ENCODE assay signal across 8 cellular contexts in genomic region chr1:56313560-56313959, GRCh38.
"Had no signal": no experiment of that assay in that cellular context is flagged by ENCODE, and none has a peak within 500 bp of the region (broad histone marks: within the 10 kb centered on the region; RNA-seq: fewer than 3 reads in every experiment).

No MANE protein-coding gene starts in this region.

- FAIRE-seq: G401.6, GM12878, GM12891, GM12892, GM18507, GM19239 had no signal

- DNase-seq: GDM1, GF-D8 had no signal

- ATAC-seq: GM12878 had no signal

- H3K4me3 ChIP-seq: GM12878 had no signal
